In the genomic region with DNA sequence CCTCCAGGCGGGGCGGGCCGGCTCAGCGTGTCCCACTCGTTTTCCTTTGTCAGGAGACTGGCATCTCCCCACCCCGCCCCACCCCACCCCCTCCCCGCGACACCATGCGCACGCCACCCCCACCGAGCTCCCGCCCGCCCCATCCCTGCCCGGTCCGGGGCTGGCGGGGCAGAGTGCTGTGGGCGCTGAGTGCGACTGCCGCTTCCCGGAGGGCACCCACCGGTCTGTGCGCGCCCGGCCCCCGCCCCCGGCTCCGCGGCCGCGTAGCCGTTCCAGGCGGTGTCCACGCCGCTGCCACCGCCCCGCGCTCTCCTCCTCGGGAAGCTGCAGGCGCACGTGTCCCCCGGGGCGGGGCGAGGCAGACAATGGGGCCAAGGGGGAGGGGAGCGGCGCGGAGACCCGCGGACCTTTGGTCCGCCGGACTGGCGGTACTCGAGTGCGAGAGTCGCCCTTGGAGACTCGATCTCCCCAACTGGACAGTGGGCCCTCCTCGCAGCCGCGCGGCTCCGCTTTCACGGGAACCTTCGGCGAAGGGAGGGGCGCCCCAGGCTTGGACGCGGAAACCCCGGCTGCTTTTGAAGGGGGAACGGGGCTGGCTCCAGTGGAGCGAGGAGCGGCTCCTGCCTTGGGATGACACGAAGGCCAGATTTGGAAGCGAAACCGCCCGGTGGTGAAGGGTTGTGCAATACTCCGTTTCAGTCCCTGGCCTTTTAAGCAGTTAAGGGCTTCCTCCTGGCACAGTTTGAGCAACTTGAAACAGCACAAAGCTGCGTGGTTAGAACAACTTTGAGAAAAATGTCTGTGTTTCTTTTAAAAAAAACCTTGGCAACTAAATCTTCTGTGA, we compare ENCODE assay signal across 7 cellular contexts. TPM values are rescaled to one million over a fixed set of nuclear protein-coding genes. Genes with fewer than 3 reads are reported as not detected.
DNase-seq lines count a peak whose midpoint lies in the region; ATAC-seq, FAIRE-seq and TF ChIP-seq lines count a peak whose summit lies in the region.

No MANE protein-coding gene starts in this region.

- intact Hi-C loops in K562 (cut with micrococcal nuclease) (loop anchor here (1.0 to 2.0 kb wide), 2 partner anchors 35 to 51 kb away; a partner anchor contains a TSS), gastrocnemius medialis (cut with DNase I; ENCODE audit: low total_unique reads) (loop anchor here (1.0 to 5.0 kb wide), 3 partner anchors 35 to 1514 kb away; a partner anchor contains a TSS)

- H3K36me3 Mint-ChIP-seq in T-helper 2 cell treated with Interferon-gamma antibody and Interleukin-4, amounts not matched to agents 5 μg/mL and 100 μg/mL, for 36 hours (ENCODE audit: low read depth) = peaks cover 36% of the 10 kb centered on the region

- H3K4me3 ChIP-seq in K562 (peak overlapping the region; percentile 87), iPS-11a (ENCODE audit: low read depth, low read length) (peak overlapping the region; percentile 69), gastrocnemius medialis (peak overlapping the region; percentile 79 to 100 (median 98))

- H3K36me3 ChIP-seq in K562 (ENCODE audit: control insufficient read depth, insufficient read depth, low read length) (peaks cover 29% of the 10 kb centered on the region), gastrocnemius medialis (peaks cover 0 to 17% of the 10 kb centered on the region in 2 donors)

- WGBS in K562 (ENCODE audit: insufficient coverage, low coverage, missing lambda C conversion rate) = 0% methylated on average over 6 of the region's 76 CpGs

- DNase-seq in NCI-H187 (lab: John Stamatoyannopoulos, UW) (peak; percentile 80 to 81), K562 (ENCODE audit: extremely low read depth in 1 of 4, low spot score in 3 of 4) (peak in 3 of 4 experiments; percentile 75 to 88 (median 88)), gastrocnemius medialis (peak; percentile 84 to 93)
- DNase-seq in T-helper 2 cell treated with Interferon-gamma antibody and Interleukin-4, amounts not matched to agents 5 μg/mL and 100 μg/mL, for 36 hours (ENCODE audit: low spot score) = peak; percentile 79

- TF ChIP-seq POLR2A in K562 (conservative IDR thresholded peaks at IDR 0.05) (peak; percentile 74), gastrocnemius medialis (IDR thresholded peaks at IDR 0.05) (peak; percentile 80)

- H4K20me1 ChIP-seq in K562 (replicated peaks; ENCODE audit: control insufficient read depth, insufficient read depth, low read length) = peaks cover 19% of the 10 kb centered on the region

- peak overlapping the region; percentile 93 for H3K27ac ChIP-seq in K562 (ENCODE audit: extremely low read depth, low read depth, low read length)
- peak overlapping the region; percentile 96 to 98 (median 98) for H3K27ac ChIP-seq in gastrocnemius medialis

- TF ChIP-seq CTCF in K562 (IDR thresholded peaks at IDR 0.05 in 2 of 3, conservative IDR thresholded peaks at IDR 0.05 in 1 of 3; ENCODE audit: insufficient read depth in 2 of 3, low read depth in 1 of 3, low read length in 3 of 3) = no peak
- no peak for TF ChIP-seq CTCF in gastrocnemius medialis (IDR thresholded peaks at IDR 0.05 in 4 of 5, conservative IDR thresholded peaks at IDR 0.05 in 1 of 5)

- H3K27me3 ChIP-seq in K562 (ENCODE audit: control insufficient read depth in 2 of 2, insufficient read depth in 2 of 2, low read length in 2 of 2) (no peaks in the 10 kb centered on the region), gastrocnemius medialis (no peaks in the 10 kb centered on the region)

- H3K79me2 ChIP-seq in K562 (ENCODE audit: control insufficient read depth, insufficient read depth, low read length) = peaks cover 46% of the 10 kb centered on the region

- peak overlapping the region; percentile 92 for H2AFZ ChIP-seq in K562 (ENCODE audit: low read depth, low read length)

- in situ Hi-C loops in K562 (cut with MboI) = loop anchor here (5.0 kb wide), 1 partner anchor 34 kb away; no protein-coding TSS in a partner anchor
- in situ Hi-C loops in gastrocnemius medialis (cut with MboI; ENCODE audit: low sequenced_read_pairs in 4 of 4) = loop anchor here in 1 of 4 donors (5.0 kb wide), 1 partner anchor 51 kb away; a partner anchor contains a TSS

- POLR2A ChIA-PET in K562 (lab: Yijun Ruan, JAX) = interaction anchor here (0.7 to 8.1 kb wide), 7 partner anchors 15 to 74 kb away, joined by 3 to 188 read pairs (median 3); no protein-coding TSS in a partner anchor

- H3K4me1 ChIP-seq in K562 (replicated peaks in 1 of 2; ENCODE audit: control insufficient read depth in 2 of 2, insufficient read depth in 2 of 2, low read length in 2 of 2) = peaks cover 12 to 19% of the 10 kb centered on the region in 2 experiments; a peak in 4 of 5 replicates
- peaks cover 28 to 34% of the 10 kb centered on the region in 2 donors for H3K4me1 ChIP-seq in gastrocnemius medialis

- peak overlapping the region; percentile 98 for H3K4me3 Mint-ChIP-seq in T-helper 2 cell treated with Interferon-gamma antibody and Interleukin-4, amounts not matched to agents 5 μg/mL and 100 μg/mL, for 36 hours

- TF ChIP-seq RAD21 in K562 (CRISPR knock-in tag; conservative IDR thresholded peaks at IDR 0.05 in 1 of 2, IDR thresholded peaks at IDR 0.05 in 1 of 2) = 0 out of 4 replicates have a peak, but pooled peaks of 1 of the 2 experiments have one; percentile 4

- BruUV-seq in K562 (replicated peaks; lab: Mats Ljungman, UMichigan) = TSS peak; percentile 92

- H3K9ac ChIP-seq in K562 (ENCODE audit: insufficient read depth in 1 of 2, low read depth in 2 of 2, low read length in 2 of 2) = peak overlapping the region; percentile 72 to 98

- no peak for TF ChIP-seq EP300 in K562 (IDR thresholded peaks at IDR 0.05; ENCODE audit: low read length)

- peaks cover 38% of the 10 kb centered on the region for H3K4me1 Mint-ChIP-seq in T-helper 2 cell treated with Interferon-gamma antibody and Interleukin-4, amounts not matched to agents 5 μg/mL and 100 μg/mL, for 36 hours (ENCODE audit: low read depth)

- H3K27ac Mint-ChIP-seq in T-helper 2 cell treated with Interferon-gamma antibody and Interleukin-4, amounts not matched to agents 5 μg/mL and 100 μg/mL, for 36 hours = peak overlapping the region; percentile 99

- H3K4me2 ChIP-seq in K562 (ENCODE audit: insufficient read depth, low read length) = peak overlapping the region; percentile 75

- FAIRE-seq in K562 (lab: Jason Lieb, UNC) = peak; percentile 63

- peaks cover 4% of the 10 kb centered on the region for H3K27me3 Mint-ChIP-seq in T-helper 2 cell treated with Interferon-gamma antibody and Interleukin-4, amounts not matched to agents 5 μg/mL and 100 μg/mL, for 36 hours (ENCODE audit: low read depth)

- H3K9me1 ChIP-seq in K562 (ENCODE audit: control insufficient read depth, insufficient read depth, low read length) = no peaks in the 10 kb centered on the region

- CTCF ChIA-PET in K562 (lab: Yijun Ruan, JAX; ENCODE audit: low intra/inter-chr PET ratio) = no interaction called here

- ATAC-seq in GM18508 (IDR thresholded peaks at IDR 0.05; ENCODE audit: insufficient read depth, unreplicated experiment) = peak; percentile 53
- peak; percentile 42 for ATAC-seq in HG02970 (IDR thresholded peaks at IDR 0.05; ENCODE audit: low FRiP score, unreplicated experiment)
- ATAC-seq in K562 = peak; percentile 71
- peak; percentile 71 to 73 for ATAC-seq in gastrocnemius medialis

- H3K9me3 Mint-ChIP-seq in T-helper 2 cell treated with Interferon-gamma antibody and Interleukin-4, amounts not matched to agents 5 μg/mL and 100 μg/mL, for 36 hours = no peaks in the 10 kb centered on the region

- H3K9me3 ChIP-seq in K562 (replicated peaks; ENCODE audit: control insufficient read depth, insufficient read depth, low read depth, low read length) = peaks cover 4% of the 10 kb centered on the region
- no peaks in the 10 kb centered on the region for H3K9me3 ChIP-seq in gastrocnemius medialis

RNA-seq across cellular contexts. Expression of a gene that starts 1.1 kb away (rescaled TPM):
- total RNA-seq in K562 (2011; cell fraction: chromatin; rRNA removed; ENCODE audit: low replicate concordance) = 54.8 and 178 TPM in 2 replicates
- 19.3 and 24.5 TPM in 2 replicates for total RNA-seq in K562 (2011; cell fraction: nucleolus; rRNA removed)
- 46.9 and 86.5 TPM in 2 replicates for total RNA-seq in K562 (2011; cell fraction: nucleoplasm; rRNA removed)
- 78.0 and 82.5 TPM in 2 replicates for total RNA-seq in K562 (2014; rRNA removed)
- 171 and 210 TPM in 2 replicates for total RNA-seq in K562 (2014; rRNA removed; fragmentation: Illumina TruSeq; extraction: Trizol)
- total RNA-seq in K562 (2015; rRNA removed; fragmentation: Illumina TruSeq; extraction: Trizol) = 149 and 155 TPM in 2 replicates
- 120 and 144 TPM in 2 replicates for total RNA-seq in K562 (2021)
- polyA plus RNA-seq in K562 (2011; rRNA removed) = 25.7 and 46.5 TPM in 2 replicates
- 5.0 and 11.6 TPM in 2 replicates for polyA plus RNA-seq in K562 (2011; cell fraction: cytosol; rRNA removed)
- 14.5 and 19.5 TPM in 2 replicates for polyA plus RNA-seq in K562 (2011; cell fraction: nucleus; rRNA removed)
- polyA plus RNA-seq in K562 (2012) = 68.7 and 116 TPM in 2 replicates
- 272 and 295 TPM in 2 replicates for polyA plus RNA-seq in K562 (2014; fragmentation: Illumina TruSeq; extraction: Trizol)
- polyA plus RNA-seq in K562 (2014; fragmentation: Nextera tagmentation; extraction: Ambion mirVana) = 100 to 1,000 TPM; 124 to 140 TPM
- 71.4 and 81.9 TPM in 2 replicates for polyA plus RNA-seq in K562 (2014; rRNA removed)
- polyA minus RNA-seq in K562 (2011; rRNA and poly(A)+ RNA removed) = 103 and 112 TPM in 2 replicates
- polyA minus RNA-seq in K562 (2011; cell fraction: cytosol; rRNA and poly(A)+ RNA removed) = 28.6 and 30.7 TPM in 2 replicates
- 33.7 and 55.8 TPM in 2 replicates for polyA minus RNA-seq in K562 (2011; cell fraction: nucleus; rRNA and poly(A)+ RNA removed)
- total RNA-seq in gastrocnemius medialis = 10 to 100 TPM; 43.0 to 59.3 (median 54.5) TPM

RNA-seq across cellular contexts. Expression of a gene that starts 50.1 kb away (rescaled TPM):
- total RNA-seq in K562 (2011; cell fraction: chromatin; rRNA removed; ENCODE audit: low replicate concordance) = 102 and 244 TPM in 2 replicates
- total RNA-seq in K562 (2011; cell fraction: nucleolus; rRNA removed) = 82.4 and 99.2 TPM in 2 replicates
- 108 and 129 TPM in 2 replicates for total RNA-seq in K562 (2011; cell fraction: nucleoplasm; rRNA removed)
- total RNA-seq in K562 (2014; rRNA removed) = 66.3 and 84.2 TPM in 2 replicates
- total RNA-seq in K562 (2014; rRNA removed; fragmentation: Illumina TruSeq; extraction: Trizol) = 134 and 138 TPM in 2 replicates
- total RNA-seq in K562 (2015; rRNA removed; fragmentation: Illumina TruSeq; extraction: Trizol) = 131 and 140 TPM in 2 replicates
- total RNA-seq in K562 (2021) = 66.1 and 72.7 TPM in 2 replicates
- 96.1 and 125 TPM in 2 replicates for polyA plus RNA-seq in K562 (2011; rRNA removed)
- polyA plus RNA-seq in K562 (2011; cell fraction: cytosol; rRNA removed) = 28.6 and 35.4 TPM in 2 replicates
- polyA plus RNA-seq in K562 (2011; cell fraction: nucleus; rRNA removed) = 54.9 and 67.4 TPM in 2 replicates
- 60.9 and 75.4 TPM in 2 replicates for polyA plus RNA-seq in K562 (2012)
- 68.8 and 71.2 TPM in 2 replicates for polyA plus RNA-seq in K562 (2014; fragmentation: Illumina TruSeq; extraction: Trizol)
- polyA plus RNA-seq in K562 (2014; fragmentation: Nextera tagmentation; extraction: Ambion mirVana) = 10 to 100 TPM; 46.5 to 61.1 TPM
- 63.1 and 72.1 TPM in 2 replicates for polyA plus RNA-seq in K562 (2014; rRNA removed)
- polyA minus RNA-seq in K562 (2011; rRNA and poly(A)+ RNA removed) = 149 and 151 TPM in 2 replicates
- 38.2 and 52.5 TPM in 2 replicates for polyA minus RNA-seq in K562 (2011; cell fraction: cytosol; rRNA and poly(A)+ RNA removed)
- 72.2 and 76.3 TPM in 2 replicates for polyA minus RNA-seq in K562 (2011; cell fraction: nucleus; rRNA and poly(A)+ RNA removed)
- total RNA-seq in gastrocnemius medialis = 10 to 100 TPM; 16.0 to 38.5 (median 24.7) TPM

Comparison
In these comparisons a context has a peak if more than half of its experiments do, and no peak if none do; other contexts are left out.
1. Peak in every context shown above with its lines: DNase-seq, ATAC-seq, H3K4me3 ChIP-seq and H3K27ac ChIP-seq.